Comparison of ENCODE assay signal across 8 cellular contexts in the genomic region with DNA sequence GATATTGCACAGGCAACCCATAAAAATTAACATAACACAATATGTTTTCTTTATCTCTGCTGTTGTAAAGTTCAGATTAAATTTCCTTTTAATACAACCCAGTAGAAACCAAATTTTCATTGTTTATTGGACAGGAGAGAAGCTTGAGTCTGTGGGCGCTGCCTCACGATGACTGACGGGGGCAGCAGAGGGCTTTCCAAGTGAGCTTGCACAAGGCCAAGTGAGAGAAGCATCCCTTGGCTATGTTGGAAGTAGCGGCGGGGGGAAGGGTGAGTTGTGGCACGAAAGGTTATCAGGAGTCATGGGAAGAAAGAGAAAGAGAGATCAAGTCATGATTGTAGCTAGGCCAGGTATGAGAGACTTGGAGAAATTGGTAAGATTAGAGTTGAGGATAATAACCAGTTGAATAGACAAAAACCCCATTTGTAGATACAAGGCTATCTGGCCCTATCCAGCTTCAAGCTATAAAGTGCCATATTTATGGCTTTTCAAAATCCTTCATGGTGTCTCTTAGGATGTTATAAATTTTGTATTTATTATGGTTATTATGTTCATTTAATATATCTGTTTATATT.
DNase-seq lines count a peak whose midpoint lies in the region; ATAC-seq, FAIRE-seq and TF ChIP-seq lines count a peak whose summit lies in the region.

No MANE protein-coding gene starts in this region.

- TF ChIP-seq CTCF in mesothelial cell of epicardium (IDR thresholded peaks at IDR 0.05; ENCODE audit: unreplicated experiment) (peak; percentile 60), uterus (IDR thresholded peaks at IDR 0.05) (peak; percentile 36 to 50 (median 40))

- no peak overlapping the region for H3K27ac Mint-ChIP-seq in mesothelial cell of epicardium

- FAIRE-seq in RCC 7860 (lab: Jason Lieb, UNC) = peak; percentile 59
- peak; percentile 26 for FAIRE-seq in endometrium (lab: Jason Lieb, UNC)

- peaks cover 7% of the 10 kb centered on the region for H3K4me1 Mint-ChIP-seq in mesothelial cell of epicardium

- H3K36me3 ChIP-seq in uterus = no peaks in the 10 kb centered on the region

- H3K9me3 Mint-ChIP-seq in mesothelial cell of epicardium = peaks cover 14% of the 10 kb centered on the region

- intact Hi-C loops in uterus (cut with DNase I; ENCODE audit: low total_unique reads) = no loop called here

- H3K27me3 ChIP-seq in uterus = no peaks in the 10 kb centered on the region

- ATAC-seq in GM18907 (IDR thresholded peaks at IDR 0.05; ENCODE audit: unreplicated experiment) = peak; percentile 88
- peak; percentile 65 for ATAC-seq in HG03457 (IDR thresholded peaks at IDR 0.05; ENCODE audit: unreplicated experiment)

- peak; percentile 53 for DNase-seq in COLO829 (ENCODE audit: low spot score)
- peak; percentile 51 for DNase-seq in RCC 7860 (ENCODE audit: low spot score)
- DNase-seq in mesothelial cell of epicardium (ENCODE audit: low spot score in 2 of 2, unreplicated experiment in 2 of 2) = peak; percentile 29 to 64
- peak; percentile 32 to 38 for DNase-seq in uterus
- DNase-seq in effector CD8-positive, alpha-beta T cell (lab: John Stamatoyannopoulos, UW) = no peak

- no peaks in the 10 kb centered on the region for H3K4me1 ChIP-seq in uterus

- H3K36me3 Mint-ChIP-seq in mesothelial cell of epicardium = peaks cover 10% of the 10 kb centered on the region

- H3K27ac ChIP-seq in uterus = no peak overlapping the region

- no peaks in the 10 kb centered on the region for H3K9me3 ChIP-seq in uterus

- no peaks in the 10 kb centered on the region for H3K27me3 Mint-ChIP-seq in mesothelial cell of epicardium (ENCODE audit: low read depth)

- no peak overlapping the region for H3K4me3 ChIP-seq in uterus

- H3K4me3 Mint-ChIP-seq in mesothelial cell of epicardium = no peak overlapping the region

- TF ChIP-seq POLR2A in uterus (IDR thresholded peaks at IDR 0.05) = no peak
